ENCODE assay signal across 8 cellular contexts in the genomic region with DNA sequence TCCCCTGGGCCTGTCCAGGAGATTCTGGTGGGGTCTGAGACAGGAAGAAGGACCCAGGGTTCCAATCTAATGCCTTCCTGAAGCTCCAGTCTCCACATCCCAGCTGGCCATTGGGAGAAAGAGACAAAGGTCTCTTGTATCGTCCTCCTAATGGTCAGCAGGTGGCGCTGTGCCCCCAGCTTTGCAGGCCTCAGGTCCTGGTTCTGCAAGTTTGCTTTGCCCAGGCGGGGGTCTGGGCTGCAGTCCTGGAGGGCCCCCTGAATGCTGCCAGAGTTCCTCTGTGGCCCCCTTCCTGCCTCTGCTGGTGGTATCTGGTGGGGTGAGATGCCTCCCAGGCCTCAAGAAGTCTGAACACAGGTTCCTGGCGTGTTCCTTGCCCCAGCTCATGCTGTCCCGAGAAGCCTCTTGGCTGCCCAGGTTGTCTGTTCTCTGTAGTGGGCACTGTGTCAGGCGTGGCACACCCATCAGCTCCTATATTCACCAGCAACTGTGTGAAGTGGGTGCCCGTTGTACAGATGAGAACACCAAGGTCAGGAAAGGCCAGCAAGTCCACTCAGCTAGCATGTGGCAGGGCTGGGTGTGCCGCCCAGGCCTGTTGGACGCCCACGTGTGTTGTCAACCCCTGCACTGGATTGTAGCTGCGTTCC. TPM values are rescaled to one million over a fixed set of nuclear protein-coding genes. Genes with fewer than 3 reads are reported as not detected.
DNase-seq lines count a peak whose midpoint lies in the region; ATAC-seq and TF ChIP-seq lines count a peak whose summit lies in the region.

No MANE protein-coding gene starts in this region.

- H3K9me3 Mint-ChIP-seq in mesothelial cell of epicardium: no peaks in the 10 kb centered on the region

- H3K4me1 Mint-ChIP-seq in mesothelial cell of epicardium: peaks cover 17% of the 10 kb centered on the region

- DNase-seq in AML-193 (lab: John Stamatoyannopoulos, UW) (peak; percentile 44 to 50), NCI-H345 treated with DMSO at 0.1 percent for 48 hours (lab: John Stamatoyannopoulos, UW; ENCODE audit: unreplicated experiment) (peak; percentile 19), epidermal melanocyte (ENCODE audit: insufficient read length, low spot score) (peak; percentile 68), mesothelial cell of epicardium (ENCODE audit: low spot score in 2 of 2, unreplicated experiment in 2 of 2) (peak in 1 of 2 experiments; percentile 65)
- DNase-seq in activated CD4-positive, alpha-beta T cell treated with anti-CD3 and anti-CD28 coated beads, Interleukin-2, amount 50 U/mL, for 24 hours (ENCODE audit: low read depth in 1 of 2, low spot score in 1 of 2): peak; percentile 19 to 21
- peak; percentile 10 for DNase-seq in stimulated activated naive CD4-positive, alpha-beta T cell treated with Interleukin-2 at 50 U/mL for 16 hours (lab: John Stamatoyannopoulos, UW)

- TF ChIP-seq CTCF in mesothelial cell of epicardium (IDR thresholded peaks at IDR 0.05; ENCODE audit: unreplicated experiment): peak; percentile 81

- H3K27ac Mint-ChIP-seq in mesothelial cell of epicardium: no peak overlapping the region

- no peaks in the 10 kb centered on the region for H3K36me3 Mint-ChIP-seq in mesothelial cell of epicardium

- peak; percentile 42 for ATAC-seq in GM21786 (IDR thresholded peaks at IDR 0.05; ENCODE audit: unreplicated experiment)
- no peak for ATAC-seq in HG02973 (IDR thresholded peaks at IDR 0.05; ENCODE audit: unreplicated experiment)

- no peak overlapping the region for H3K4me3 Mint-ChIP-seq in mesothelial cell of epicardium

- peaks cover 8% of the 10 kb centered on the region for H3K27me3 Mint-ChIP-seq in mesothelial cell of epicardium (ENCODE audit: low read depth)

RNA-seq across cellular contexts. Expression of a gene that starts 33.8 kb away (rescaled TPM):
- total RNA-seq in mesothelial cell of epicardium: 2.5 to 4.0 TPM (median 2.8 TPM) in 3 replicates

RNA-seq across cellular contexts. Expression of a gene that starts 52.3 kb away (rescaled TPM):
- 48.0 to 55.5 TPM (median 53.6 TPM) in 3 replicates for total RNA-seq in mesothelial cell of epicardium
